ENCODE assay signal across 38 cellular contexts in genomic region chr9:117427357-117427913, GRCh38.
"Had no signal": no experiment of that assay in that cellular context is flagged by ENCODE, and none has a peak within 500 bp of the region (broad histone marks: within the 10 kb centered on the region; RNA-seq: fewer than 3 reads in every experiment).

No MANE protein-coding gene starts in this region.

- H3K27ac ChIP-seq: KMS-11 had no signal

- H3K4me3 ChIP-seq: MG63 had no signal

- H3K9me3 ChIP-seq: MG63 had no signal

- H3K4me2 ChIP-seq: KMS-11 had no signal

- H3K36me3 ChIP-seq: MG63 had no signal

- H3K9ac ChIP-seq: KMS-11 had no signal

- DNase-seq: Karpas-422, Kasumi-1, KBM-7, KG1, MG63, MM.1S, NCI-H1048, NCI-H1092, NCI-H1092 treated with DMSO at 0.1 percent for 48 hours, NCI-H1105, NCI-H1105 treated with DMSO at 0.1 percent for 48 hours, NCI-H1417, NCI-H1417 treated with DMSO at 0.1 percent for 48 hours, NCI-H1436, NCI-H1436 treated with DMSO at 0.1 percent for 48 hours, NCI-H146, NCI-H1694, NCI-H1694 treated with DMSO at 0.1 percent for 48 hours, NCI-H187, NCI-H187 treated with DMSO at 0.1 percent for 48 hours, NCI-H1930, NCI-H2029, NCI-H2029 treated with DMSO at 0.1 percent for 48 hours, NCI-H2081, NCI-H2081 treated with DMSO at 0.1 percent for 48 hours, NCI-H2107, NCI-H2171, NCI-H2171 treated with DMSO at 0.1 percent for 48 hours, NCI-H2227 treated with DMSO at 0.1 percent for 48 hours, NCI-H226, NCI-H345, NCI-H446, NCI-H446 treated with DMSO at 0.1 percent for 48 hours, NCI-H510A, NCI-H510A treated with DMSO at 0.1 percent for 48 hours, NCI-H524, NCI-H524 treated with DMSO at 0.1 percent for 48 hours had no signal
